In genomic region chr5:95858661-95859326, GRCh38 we compare ENCODE assay signal across 8 cellular contexts. TPM values are rescaled to one million over a fixed set of nuclear protein-coding genes. Genes with fewer than 3 reads are reported as not detected.
A peak's percentile ranks its signal among the peaks of the same experiment; 100 is the strongest.
DNase-seq lines count a peak whose midpoint lies in the region; ATAC-seq and TF ChIP-seq lines count a peak whose summit lies in the region.

No MANE protein-coding gene starts in this region.

- H3K9me3 ChIP-seq in CD8-positive, alpha-beta memory T cell (ENCODE audit: low read length) = no peaks in the 10 kb centered on the region
- no peaks in the 10 kb centered on the region for H3K9me3 ChIP-seq in effector memory CD4-positive, alpha-beta T cell (ENCODE audit: control insufficient read depth, low read length)

- H3K4me1 Mint-ChIP-seq in CD8-positive, alpha-beta memory T cell = peaks cover 10 to 30% (median 25%) of the 10 kb centered on the region in 3 donors
- H3K4me1 Mint-ChIP-seq in memory B cell = peaks cover 14% of the 10 kb centered on the region

- H3K4me3 ChIP-seq in CD8-positive, alpha-beta memory T cell (ENCODE audit: low read length) = no peak overlapping the region
- H3K4me3 ChIP-seq in HL-60 (replicated peaks; ENCODE audit: insufficient read depth, low read length) = no peak overlapping the region
- H3K4me3 ChIP-seq in effector memory CD4-positive, alpha-beta T cell (ENCODE audit: insufficient read depth, low read depth, low read length, poor library complexity, severe bottlenecking) = no peak overlapping the region

- H3K27ac ChIP-seq in CD8-positive, alpha-beta memory T cell (ENCODE audit: low read depth, low read length) = no peak overlapping the region
- H3K27ac ChIP-seq in HL-60 (replicated peaks) = no peak overlapping the region
- no peak overlapping the region for H3K27ac ChIP-seq in effector memory CD4-positive, alpha-beta T cell (ENCODE audit: insufficient read depth, low read length, poor library complexity, severe bottlenecking)

- H3K27me3 ChIP-seq in CD8-positive, alpha-beta memory T cell (ENCODE audit: insufficient read depth, low read length, poor library complexity, severe bottlenecking) = no peaks in the 10 kb centered on the region
- H3K27me3 ChIP-seq in HL-60 (ENCODE audit: insufficient read depth, poor library complexity, severe bottlenecking) = no peaks in the 10 kb centered on the region
- H3K27me3 ChIP-seq in effector memory CD4-positive, alpha-beta T cell (replicated peaks; ENCODE audit: control insufficient read depth, insufficient read depth, low read length, poor library complexity, severe bottlenecking) = no peaks in the 10 kb centered on the region

- peaks cover 7 to 16% of the 10 kb centered on the region in 2 donors for H3K27me3 Mint-ChIP-seq in CD8-positive, alpha-beta memory T cell
- peaks cover 4% of the 10 kb centered on the region for H3K27me3 Mint-ChIP-seq in memory B cell

- H3K36me3 Mint-ChIP-seq in CD8-positive, alpha-beta memory T cell = no peaks in the 10 kb centered on the region
- no peaks in the 10 kb centered on the region for H3K36me3 Mint-ChIP-seq in memory B cell

- peak; percentile 77 to 90 (median 81) for DNase-seq in CD8-positive, alpha-beta memory T cell
- DNase-seq in HL-60 (ENCODE audit: low read depth in 1 of 2, low spot score in 1 of 2) = peak; percentile 50 to 74
- DNase-seq in NK-92 treated with Interleukin-12 subunit alpha and Interleukin-12 subunit beta, amount 100 ng/mL, for 24 hours (lab: John Stamatoyannopoulos, UW) = peak; percentile 91
- DNase-seq in activated CD8-positive, alpha-beta memory T cell treated with anti-CD3 and anti-CD28 coated beads for 48 hours (ENCODE audit: low read depth in 2 of 3, low spot score in 2 of 3) = peak; percentile 83 to 93 (median 93)
- peak; percentile 78 to 80 (median 78) for DNase-seq in effector memory CD4-positive, alpha-beta T cell
- DNase-seq in memory B cell (ENCODE audit: low spot score in 2 of 2) = peak; percentile 84 to 92
- peak; percentile 80 for DNase-seq in stimulated activated CD8-positive, alpha-beta memory T cell treated with anti-CD3 and anti-CD28 coated beads, Interleukin-12 subunit alpha, Interleukin-12 subunit beta, amount 100 ng/mL, for 24 hours (ENCODE audit: extremely low read depth)

- CTCF ChIA-PET in CD8-positive, alpha-beta memory T cell (lab: Charles Lee) = interaction anchor here (0.9 to 8.1 kb wide), 16 partner anchors 9 to 749 kb away, joined by 3 to 76 read pairs (median 4); no protein-coding TSS in a partner anchor

- no peaks in the 10 kb centered on the region for H3K36me3 ChIP-seq in CD8-positive, alpha-beta memory T cell (ENCODE audit: insufficient read depth, low read length)
- H3K36me3 ChIP-seq in effector memory CD4-positive, alpha-beta T cell (ENCODE audit: control insufficient read depth, insufficient read depth, low read length) = no peaks in the 10 kb centered on the region

- H3K4me3 Mint-ChIP-seq in CD8-positive, alpha-beta memory T cell = peak overlapping the region in 6 of 7 donors; percentile 36 to 84 (median 60)
- peak overlapping the region; percentile 67 for H3K4me3 Mint-ChIP-seq in memory B cell

- no peaks in the 10 kb centered on the region for H3K9me3 Mint-ChIP-seq in CD8-positive, alpha-beta memory T cell
- H3K9me3 Mint-ChIP-seq in memory B cell = no peaks in the 10 kb centered on the region

- peak; percentile 43 for TF ChIP-seq CTCF in HL-60 (IDR thresholded peaks at IDR 0.05; ENCODE audit: insufficient read depth, low read length)

- ATAC-seq in GM19468 (IDR thresholded peaks at IDR 0.05; ENCODE audit: extremely low read depth, unreplicated experiment) = peak; percentile 76
- ATAC-seq in memory B cell (ENCODE audit: low read depth) = peak; percentile 93

- POLR2A ChIA-PET in CD8-positive, alpha-beta memory T cell (lab: Charles Lee) = interaction anchor here (0.6 kb wide), 1 partner anchor 477 kb away, joined by 3 read pairs; no protein-coding TSS in a partner anchor

- H3K27ac Mint-ChIP-seq in CD8-positive, alpha-beta memory T cell = peak overlapping the region in 7 of 8 donors; percentile 16 to 78 (median 50)
- H3K27ac Mint-ChIP-seq in memory B cell = no peak overlapping the region

- no peaks in the 10 kb centered on the region for H3K4me1 ChIP-seq in CD8-positive, alpha-beta memory T cell (ENCODE audit: insufficient read depth, low read length)
- no peaks in the 10 kb centered on the region for H3K4me1 ChIP-seq in effector memory CD4-positive, alpha-beta T cell (ENCODE audit: control insufficient read depth, insufficient read depth, low read length, poor library complexity, severe bottlenecking)

RNA-seq across cellular contexts. Expression of gene GLRX, which starts 36.3 kb away (rescaled TPM):
- total RNA-seq in CD8-positive, alpha-beta memory T cell = 10 to 100 TPM; 22.2 to 25.0 TPM
- polyA plus RNA-seq in CD8-positive, alpha-beta memory T cell = 240 TPM
